ENCODE assay signal across 18 cellular contexts in the genomic region with DNA sequence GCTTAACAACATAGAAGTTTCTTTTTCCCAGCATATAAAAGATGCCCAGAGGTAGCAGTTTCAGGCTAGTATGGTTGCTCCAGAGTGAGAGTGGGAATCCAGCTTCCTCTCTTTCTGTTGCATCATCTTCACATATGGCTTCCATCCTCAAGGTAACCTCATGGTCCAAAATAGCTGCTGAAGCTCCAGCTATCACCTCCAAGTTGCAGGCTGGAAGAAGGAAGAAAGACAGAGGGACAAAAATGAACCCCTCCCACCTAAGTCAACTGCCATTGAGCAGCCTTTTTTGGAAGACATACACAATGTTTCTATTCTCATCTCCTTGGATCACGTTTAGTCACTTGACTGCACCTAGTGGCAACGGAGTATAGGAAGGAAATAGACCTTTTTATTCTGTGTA. TPM values are rescaled to one million over a fixed set of nuclear protein-coding genes. Genes with fewer than 3 reads are reported as not detected.
DNase-seq lines count a peak whose midpoint lies in the region; ATAC-seq and TF ChIP-seq lines count a peak whose summit lies in the region.
"Had no signal": no experiment of that assay in that cellular context is flagged by ENCODE, and none has a peak within 500 bp of the region (broad histone marks: within the 10 kb centered on the region; RNA-seq: fewer than 3 reads in every experiment).

No MANE protein-coding gene starts in this region.

- no peak overlapping the region for H3K18ac ChIP-seq in H9 (ENCODE audit: insufficient read length, low read depth, low read length)

- H3K27ac ChIP-seq in H9 (ENCODE audit: insufficient read length, low read depth, low read length) (no peak overlapping the region), PC-3 (ENCODE audit: low read length) (no peak overlapping the region), endodermal cell (ENCODE audit: low read depth, low read length) (no peak overlapping the region), right lobe of liver (no peak overlapping the region)

- H2AK5ac ChIP-seq in H9 (ENCODE audit: insufficient read length, low read length) = no peak overlapping the region

- ATAC-seq in PC-3 (no peak), right lobe of liver (no peak)
- ATAC-seq in activated CD4-positive, CD25-positive, alpha-beta regulatory T cell treated with anti-CD3 and anti-CD28 coated beads, Interleukin-2, amount 50 U/mL, for 24 hours = no peak

- H3K56ac ChIP-seq in H9 (ENCODE audit: insufficient read length, low read depth, low read length) = no peak overlapping the region

- TF ChIP-seq CTCF in GM12872 (IDR thresholded peaks at IDR 0.05; ENCODE audit: insufficient read depth, low read depth, low read length) (peak; percentile 22; the same call in 1 of the 3 replicates), H9 (conservative IDR thresholded peaks at IDR 0.05) (peak; percentile 18; the same call in 1 of the 3 replicates), PC-3 (conservative IDR thresholded peaks at IDR 0.05; ENCODE audit: low read depth, low read length) (0 out of 2 replicates have a peak, but pooled peaks have one; percentile 10), endodermal cell (conservative IDR thresholded peaks at IDR 0.05) (peak; percentile 32), lower leg skin (IDR thresholded peaks at IDR 0.05) (no peak), right lobe of liver (IDR thresholded peaks at IDR 0.05) (no peak)

- H4K5ac ChIP-seq in H9 (ENCODE audit: insufficient read length, low read depth, low read length) = no peak overlapping the region

- no peak overlapping the region for H4K91ac ChIP-seq in H9 (ENCODE audit: insufficient read length, low read depth, low read length)

- no peak overlapping the region for H2BK20ac ChIP-seq in H9 (ENCODE audit: low read depth, low read length, poor library complexity, severe bottlenecking)

- BruUV-seq in PC-3 (replicated peaks; lab: Mats Ljungman, UMichigan) = no TSS peak

- no peaks in the 10 kb centered on the region for H3K36me3 Mint-ChIP-seq in H9 (ENCODE audit: insufficient read depth in 1 of 3, low read depth in 3 of 3)
- no peaks in the 10 kb centered on the region for H3K36me3 Mint-ChIP-seq in endodermal cell (ENCODE audit: low read depth)

- no peak overlapping the region for H3K4me2 ChIP-seq in H9 (ENCODE audit: insufficient read depth, insufficient read length, low read length)
- no peak overlapping the region for H3K4me2 ChIP-seq in PC-3 (ENCODE audit: low read length)

- H3K4ac ChIP-seq in H9 (ENCODE audit: low read depth, low read length) = no peak overlapping the region

- no peaks in the 10 kb centered on the region for H3K79me1 ChIP-seq in H9 (ENCODE audit: insufficient read depth, low read depth, low read length, poor library complexity, severe bottlenecking)

- H3K4me1 ChIP-seq in H9 (ENCODE audit: insufficient read depth, low read length) (no peaks in the 10 kb centered on the region), PC-3 (ENCODE audit: insufficient read depth, low read length) (no peaks in the 10 kb centered on the region), endodermal cell (ENCODE audit: control insufficient read depth, insufficient read depth, low read length) (no peaks in the 10 kb centered on the region), right lobe of liver (no peaks in the 10 kb centered on the region)

- H3K27ac Mint-ChIP-seq in H9 (no peak overlapping the region), endodermal cell (no peak overlapping the region)
- H3K27ac Mint-ChIP-seq: CD4-positive, alpha-beta T cell; T-helper 1 cell treated with Interleukin-12 subunit alpha and Interleukin-12 subunit beta and Interleukin-4 antibody, amounts not matched to agents 30 μg/mL and 1 μg/mL, for 36 hours had no signal

- H4K20me1 ChIP-seq in H9 (ENCODE audit: control insufficient read depth, insufficient read depth, insufficient read length) (no peaks in the 10 kb centered on the region), PC-3 (ENCODE audit: low read length) (no peaks in the 10 kb centered on the region)

- H3T11ph ChIP-seq in H9 (ENCODE audit: low read length) = no peak overlapping the region

- H2AFZ ChIP-seq in H9 (ENCODE audit: low read length) = no peak overlapping the region
- H2AFZ ChIP-seq in PC-3 (ENCODE audit: low read length) = no peak overlapping the region

- H4K8ac ChIP-seq in H9 (replicated peaks; ENCODE audit: insufficient read length, low read depth, low read length) = no peak overlapping the region

- no peaks in the 10 kb centered on the region; the same call in 1 of the 2 replicates for H3K27me3 ChIP-seq in H9 (ENCODE audit: insufficient read depth, low read length)
- H3K27me3 ChIP-seq in PC-3 (ENCODE audit: low read length) = peaks cover 15% of the 10 kb centered on the region
- no peaks in the 10 kb centered on the region for H3K27me3 ChIP-seq in endodermal cell (ENCODE audit: control insufficient read depth, insufficient read depth, low read length, poor library complexity, severe bottlenecking)
- H3K27me3 ChIP-seq in right lobe of liver = no peaks in the 10 kb centered on the region

- no peaks in the 10 kb centered on the region for H3F3A ChIP-seq in PC-3 (ENCODE audit: low read length, unreplicated experiment)

- no peaks in the 10 kb centered on the region for H3K9me3 ChIP-seq in H9 (ENCODE audit: control insufficient read depth, low read depth, low read length)
- H3K9me3 ChIP-seq in PC-3 (ENCODE audit: low read length) = no peaks in the 10 kb centered on the region
- no peaks in the 10 kb centered on the region for H3K9me3 ChIP-seq in endodermal cell (ENCODE audit: control insufficient read depth, low read length)
- no peaks in the 10 kb centered on the region for H3K9me3 ChIP-seq in right lobe of liver

- H3K36me3 ChIP-seq in PC-3 (ENCODE audit: low read depth, low read length) = no peaks in the 10 kb centered on the region
- H3K36me3 ChIP-seq in endodermal cell (ENCODE audit: control insufficient read depth, insufficient read depth, low read length) = no peaks in the 10 kb centered on the region
- no peaks in the 10 kb centered on the region for H3K36me3 ChIP-seq in right lobe of liver

- H3K9ac ChIP-seq in H9 (ENCODE audit: extremely low read depth, insufficient read length, low read length) (no peak overlapping the region), PC-3 (ENCODE audit: low read length) (no peak overlapping the region), endodermal cell (ENCODE audit: extremely low read depth, low read length, poor library complexity, severe bottlenecking) (no peak overlapping the region)

- no peak overlapping the region for H2BK120ac ChIP-seq in H9 (ENCODE audit: low read depth, low read length, poor library complexity, severe bottlenecking)

- H3K14ac ChIP-seq in H9 (ENCODE audit: insufficient read depth, low read length) = no peak overlapping the region

- H3K4me1 Mint-ChIP-seq in H9 = peaks cover 0 to 7% of the 10 kb centered on the region in 2 experiments; a peak in 3 of 4 replicates
- H3K4me1 Mint-ChIP-seq in endodermal cell = no peaks in the 10 kb centered on the region

- POLR2A ChIA-PET in PC-3 (lab: Charles Lee; ENCODE audit: unreplicated experiment) = no interaction called here

- no peak overlapping the region for H3K4me3 ChIP-seq in PC-3 (ENCODE audit: low read length)
- no peak overlapping the region for H3K4me3 ChIP-seq in endodermal cell (ENCODE audit: low read length)
- H3K4me3 ChIP-seq in lower leg skin (ENCODE audit: low read depth, poor library complexity, severe bottlenecking) = no peak overlapping the region
- H3K4me3 ChIP-seq in right lobe of liver = no peak overlapping the region

- no peaks in the 10 kb centered on the region for H3K23me2 ChIP-seq in H9 (ENCODE audit: insufficient read length, low read depth, low read length, poor library complexity, severe bottlenecking)

- intact Hi-C loops in PC-3 (cut with micrococcal nuclease) (no loop called here), lower leg skin (cut with DNase I; ENCODE audit: low total_unique reads) (no loop called here), cardiac septum (cut with DNase I) (no loop called here), right lobe of liver (cut with DNase I) (no loop called here)

- H2BK12ac ChIP-seq in H9 (ENCODE audit: insufficient read length, low read depth, low read length) = no peak overlapping the region

- H3K9me3 Mint-ChIP-seq in H9 = no peaks in the 10 kb centered on the region; a peak in 2 of 5 replicates
- no peaks in the 10 kb centered on the region for H3K9me3 Mint-ChIP-seq in endodermal cell
- H3K9me3 Mint-ChIP-seq: CD4-positive, alpha-beta T cell had no signal

- no CpG with 5 or more reads among the region's 2 CpGs for WGBS in H9 (ENCODE audit: extremely low coverage, insufficient read length, low lambda C conversion rate)
- 75 to 85% methylated on average over 2 of the region's 2 CpGs for WGBS in endodermal cell (ENCODE audit: insufficient coverage in 1 of 2, insufficient read length in 1 of 2), 2 experiments
- 78 to 80% methylated on average over 2 of the region's 2 CpGs for WGBS in lower leg skin, 2 donors
- 77% methylated on average over 2 of the region's 2 CpGs for WGBS in right lobe of liver (ENCODE audit: insufficient coverage, low coverage, low lambda C conversion rate, missing lambda C conversion rate)

- H3K27me3 Mint-ChIP-seq in H9 (ENCODE audit: low read depth) = peaks cover 68% of the 10 kb centered on the region
- H3K27me3 Mint-ChIP-seq in endodermal cell (ENCODE audit: insufficient read depth) = peaks cover 10% of the 10 kb centered on the region

- no peak overlapping the region for H3K23ac ChIP-seq in H9 (ENCODE audit: insufficient read length, low read depth, low read length)

- TF ChIP-seq POLR2A in lower leg skin (IDR thresholded peaks at IDR 0.05) = no peak
- TF ChIP-seq POLR2A in right lobe of liver (IDR thresholded peaks at IDR 0.05) = no peak

- H3K79me2 ChIP-seq in H9 (ENCODE audit: insufficient read depth, low read length) (no peaks in the 10 kb centered on the region), PC-3 (ENCODE audit: low read length) (no peaks in the 10 kb centered on the region)

- CTCF ChIA-PET in PC-3 (lab: Charles Lee) = interaction anchor here (0.6 kb wide), 1 partner anchor 12 kb away, joined by 3 read pairs; no protein-coding TSS in a partner anchor

- H3K9me2 ChIP-seq in PC-3 (replicated peaks; ENCODE audit: low read length) = no peaks in the 10 kb centered on the region

- H2BK5ac ChIP-seq in H9 (ENCODE audit: insufficient read length, low read length) = no peak overlapping the region

- DNase-seq in H9 (no peak), PC-3 (no peak), endodermal cell (no peak), lower leg skin (ENCODE audit: low spot score in 2 of 2) (no peak), cardiac septum (ENCODE audit: low spot score) (no peak), right lobe of liver (no peak)
- DNase-seq: CD4-positive, alpha-beta T cell; KBM-7; NCI-H1092 treated with DMSO at 0.1 percent for 48 hours; NCI-H1694 treated with DMSO at 0.1 percent for 48 hours; NCI-H226; NCI-H524 treated with DMSO at 0.1 percent for 48 hours; SIG-M5 had no signal

- H3K4me3 Mint-ChIP-seq in H9 = no peak overlapping the region
- H3K4me3 Mint-ChIP-seq in endodermal cell = no peak overlapping the region
- H3K4me3 Mint-ChIP-seq: CD4-positive, alpha-beta T cell; T-helper 1 cell treated with Interleukin-12 subunit alpha and Interleukin-12 subunit beta and Interleukin-4 antibody, amounts not matched to agents 30 μg/mL and 1 μg/mL, for 36 hours had no signal

- H2BK15ac ChIP-seq in H9 (ENCODE audit: low read depth, low read length) = no peak overlapping the region

RNA-seq across cellular contexts. Expression of a gene that starts 5.3 kb away (rescaled TPM):
- total RNA-seq in H9 (2021) = not detected in 2 replicates
- total RNA-seq in PC-3 (2014; rRNA removed) = 0.12 TPM in 1 of 2 replicates, not detected in the other
- total RNA-seq in endodermal cell = not detected
- polyA plus RNA-seq in endodermal cell (2013, experiment 1 of 2) = not detected
- polyA plus RNA-seq in endodermal cell (2013, experiment 2 of 2) = not detected
- 10 to 100 TPM in 1 of 4 donors, 1 to 10 TPM in 3; 3.2 to 10.7 (median 5.5) TPM for total RNA-seq in lower leg skin
- total RNA-seq in cardiac septum = 4.9 TPM
- 1 to 10 TPM in 5 of 6 experiments, under 1 TPM in 1; 0.88 to 4.7 (median 2.4) TPM for total RNA-seq in right lobe of liver
- total RNA-seq: G401, RPMI7951 had no signal

RNA-seq across cellular contexts. Expression of a gene that starts 57.9 kb away (rescaled TPM):
- total RNA-seq in H9 (2021) (not detected in 2 replicates), PC-3 (2014; rRNA removed) (0.47 TPM in 1 of 2 replicates, not detected in the other), endodermal cell (not detected), lower leg skin (1 to 10 TPM; 2.6 to 6.4 (median 5.4) TPM), cardiac septum (6.1 TPM), right lobe of liver (1 to 10 TPM; 2.3 to 6.2 (median 4.0) TPM)
- not detected for polyA plus RNA-seq in endodermal cell (2013, experiment 1 of 2)
- not detected for polyA plus RNA-seq in endodermal cell (2013, experiment 2 of 2)
- total RNA-seq: G401, RPMI7951 had no signal

Comparison
In these comparisons a context has a peak if more than half of its experiments do, and no peak if none do; other contexts are left out.
1. CTCF ChIP-seq: peak in GM12872 (single experiment), H9 (single experiment), PC-3 (single experiment) and endodermal cell (single experiment); none in lower leg skin (0 of 3) and right lobe of liver (0 of 4).